In genomic region chr6:138454976-138455706, GRCh38 we compare ENCODE assay signal across 8 cellular contexts. TPM values are rescaled to one million over a fixed set of nuclear protein-coding genes. Genes with fewer than 3 reads are reported as not detected.
DNase-seq lines count a peak whose midpoint lies in the region; ATAC-seq, FAIRE-seq and TF ChIP-seq lines count a peak whose summit lies in the region.

No MANE protein-coding gene starts in this region.

- H3K27ac Mint-ChIP-seq in activated naive CD4-positive, alpha-beta T cell treated with anti-CD3 and anti-CD28 coated beads for 36 hours, result peak overlapping the region; percentile 62

- peaks cover 0 to 11% (median 8%) of the 10 kb centered on the region in 3 donors for H3K4me1 ChIP-seq in pancreas

- no peaks in the 10 kb centered on the region for H3K36me3 Mint-ChIP-seq in activated naive CD4-positive, alpha-beta T cell treated with anti-CD3 and anti-CD28 coated beads for 36 hours (ENCODE audit: low read depth)

- no peaks in the 10 kb centered on the region for H3K9me3 ChIP-seq in pancreas

- intact Hi-C loops in activated naive CD4-positive, alpha-beta T cell treated with anti-CD3 and anti-CD28 coated beads for 36 hours (cut with micrococcal nuclease), result loop anchor here (1.0 to 10.0 kb wide), 4 partner anchors 10 to 680 kb away; partner anchors contain the start of genes HEBP2 and HECA
- intact Hi-C loops in pancreas (cut with DNase I), result no loop called here

- no peak for FAIRE-seq in pancreas (lab: Jason Lieb, UNC)

- WGBS in pancreas, 2 donors, result 87 to 89% methylated on average over 9 of the region's 9 CpGs

- no peaks in the 10 kb centered on the region for H3K9me3 Mint-ChIP-seq in activated naive CD4-positive, alpha-beta T cell treated with anti-CD3 and anti-CD28 coated beads for 36 hours

- no peaks in the 10 kb centered on the region for H3K27me3 ChIP-seq in pancreas

- peaks cover 28% of the 10 kb centered on the region for H3K4me1 Mint-ChIP-seq in activated naive CD4-positive, alpha-beta T cell treated with anti-CD3 and anti-CD28 coated beads for 36 hours (ENCODE audit: low read depth)

- DNase-seq in LHCN-M2 (ENCODE audit: low read depth) (peak; percentile 20), pancreas (no peak), retina (no peak), hippocampal formation (lab: John Stamatoyannopoulos, UW) (no peak), NCI-H187 treated with DMSO at 0.1 percent for 48 hours (lab: John Stamatoyannopoulos, UW) (no peak), ACHN (no peak)
- peak; percentile 76 for DNase-seq in activated naive CD4-positive, alpha-beta T cell treated with anti-CD3 and anti-CD28 coated beads for 36 hours

- ATAC-seq in GM18858 (IDR thresholded peaks at IDR 0.05; ENCODE audit: unreplicated experiment), result peak; percentile 34
- ATAC-seq in pancreas, result peak in 3 of 4 donors; percentile 12 to 77 (median 35)

- H3K27me3 Mint-ChIP-seq in activated naive CD4-positive, alpha-beta T cell treated with anti-CD3 and anti-CD28 coated beads for 36 hours (ENCODE audit: low read depth), result no peaks in the 10 kb centered on the region

- CTCF ChIA-PET in activated naive CD4-positive, alpha-beta T cell treated with anti-CD3 and anti-CD28 coated beads for 36 hours (lab: Charles Lee), result interaction anchor here (0.5 to 1.6 kb wide), 4 partner anchors 9 to 551 kb away, joined by 3 to 11 read pairs (median 4); no protein-coding TSS in a partner anchor

- H3K4me3 ChIP-seq in pancreas, result no peak overlapping the region

- H3K27ac ChIP-seq in pancreas, result peak overlapping the region in 2 of 4 donors; percentile 69 to 70

- no peaks in the 10 kb centered on the region for H3K36me3 ChIP-seq in pancreas

- TF ChIP-seq CTCF in pancreas (IDR thresholded peaks at IDR 0.05), result no peak

- H3K4me3 Mint-ChIP-seq in activated naive CD4-positive, alpha-beta T cell treated with anti-CD3 and anti-CD28 coated beads for 36 hours, result peak overlapping the region; percentile 9

- in situ Hi-C loops in ACHN (cut with HindIII; ENCODE audit: low pct_ligation_motif_present, low pct_unique_long_range_greater_than_20kb, low sequenced_read_pairs), result no loop called here

RNA-seq across cellular contexts. Expression of gene NHSL1, which starts 44.2 kb away (rescaled TPM):
- total RNA-seq in LHCN-M2 (2014; rRNA removed), result 12.4 and 21.4 TPM in 2 replicates
- 3.9 TPM for polyA plus RNA-seq in LHCN-M2 (2012)
- 1 to 10 TPM in 1 of 2 experiments, under 1 TPM in 1; 0.64 to 1.1 TPM for total RNA-seq in activated naive CD4-positive, alpha-beta T cell treated with anti-CD3 and anti-CD28 coated beads for 36 hours
- 10 to 100 TPM in 3 of 6 donors, 1 to 10 TPM in 3; 4.8 to 16.3 (median 11.8) TPM for total RNA-seq in pancreas
- 1 to 10 TPM; 3.5 to 4.6 TPM for polyA plus RNA-seq in pancreas

RNA-seq across cellular contexts. Expression of gene HEBP2, which starts 51.1 kb away (rescaled TPM):
- total RNA-seq in LHCN-M2 (2014; rRNA removed) (21.9 and 24.8 TPM in 2 replicates), pancreas (10 to 100 TPM; 26.5 to 34.0 (median 30.7) TPM)
- polyA plus RNA-seq in LHCN-M2 (2012), result 35.6 TPM
- total RNA-seq in activated naive CD4-positive, alpha-beta T cell treated with anti-CD3 and anti-CD28 coated beads for 36 hours, result 10 to 100 TPM; 48.5 to 50.8 TPM
- polyA plus RNA-seq in pancreas, result 10 to 100 TPM; 10.7 to 18.8 TPM

Comparison
In these comparisons a context has a peak if more than half of its experiments do, and no peak if none do; other contexts are left out.
1. DNase-seq: peak in LHCN-M2 (single experiment) and activated naive CD4-positive, alpha-beta T cell treated with anti-CD3 and anti-CD28 coated beads for 36 hours (single experiment); none in pancreas (0 of 6), retina (single experiment), hippocampal formation (0 of 2), NCI-H187 treated with DMSO at 0.1 percent for 48 hours (single experiment) and ACHN (single experiment).